In genomic region chr2:232529806-232530547, GRCh38 we compare ENCODE assay signal across 22 cellular contexts. TPM values are rescaled to one million over a fixed set of nuclear protein-coding genes. Genes with fewer than 3 reads are reported as not detected.
A peak's percentile ranks its signal among the peaks of the same experiment; 100 is the strongest.
DNase-seq lines count a peak whose midpoint lies in the region; ATAC-seq, FAIRE-seq and TF ChIP-seq lines count a peak whose summit lies in the region.
"Had no signal": no experiment of that assay in that cellular context is flagged by ENCODE, and none has a peak within 500 bp of the region (broad histone marks: within the 10 kb centered on the region; RNA-seq: fewer than 3 reads in every experiment).

No MANE protein-coding gene starts in this region.

- BruUV-seq in HepG2 (replicated peaks; lab: Mats Ljungman, UMichigan): no TSS peak

- 74% methylated on average over 9 of the region's 17 CpGs for whole genome bisulfite sequencing in right lobe of liver (ENCODE audit: insufficient coverage, low coverage, low lambda C conversion rate, missing lambda C conversion rate)
- WGBS in HepG2 (ENCODE audit: low lambda C conversion rate): 32% methylated on average over 17 of the region's 17 CpGs
- 84% methylated on average over 17 of the region's 17 CpGs for WGBS in right cardiac atrium
- WGBS in aorta, 2 donors: 90 to 92% methylated on average over 17 of the region's 17 CpGs

- CTCF ChIA-PET in HepG2 (lab: Yijun Ruan, JAX; ENCODE audit: low intra/inter-chr PET ratio, low total read pairs): no interaction called here

- H3K9me3 ChIP-seq in right lobe of liver (no peaks in the 10 kb centered on the region), HepG2 (ENCODE audit: low read length) (no peaks in the 10 kb centered on the region), right cardiac atrium (ENCODE audit: control insufficient read depth, low read length) (no peaks in the 10 kb centered on the region), osteoblast (ENCODE audit: low read depth, low read length) (no peaks in the 10 kb centered on the region), aorta (ENCODE audit: control insufficient read depth, low read length) (no peaks in the 10 kb centered on the region)
- H3K9me3 ChIP-seq: A549, Peyer's patch, SJCRH30 had no signal

- H3K4me1 ChIP-seq in right lobe of liver (peaks cover 0 to 3% (median 0%) of the 10 kb centered on the region in 4 donors), HepG2 (ENCODE audit: insufficient read depth, low read length) (peaks cover 24% of the 10 kb centered on the region), right cardiac atrium (ENCODE audit: control insufficient read depth, insufficient read depth, low read length) (no peaks in the 10 kb centered on the region), osteoblast (ENCODE audit: insufficient read depth, low read length) (no peaks in the 10 kb centered on the region), aorta (ENCODE audit: control insufficient read depth in 1 of 2, insufficient read depth in 2 of 2, low read length in 2 of 2) (no peaks in the 10 kb centered on the region)
- H3K4me1 ChIP-seq: Peyer's patch had no signal

- TF ChIP-seq POLR2A in right lobe of liver (IDR thresholded peaks at IDR 0.05) (no peak), HepG2 (IDR thresholded peaks at IDR 0.05; ENCODE audit: insufficient read depth in 1 of 2, low read depth in 2 of 2, low read length in 2 of 2) (no peak)

- H3K9ac ChIP-seq in HepG2 (ENCODE audit: insufficient read depth, low read depth, low read length): no peak overlapping the region

- H3K79me2 ChIP-seq in HepG2 (ENCODE audit: insufficient read depth, low read length) (no peaks in the 10 kb centered on the region), osteoblast (ENCODE audit: insufficient read depth, low read length) (no peaks in the 10 kb centered on the region)

- no peak overlapping the region for H3K27ac ChIP-seq in right lobe of liver
- no peak overlapping the region for H3K27ac ChIP-seq in HepG2 (ENCODE audit: extremely low read length, insufficient read depth, low read length)
- H3K27ac ChIP-seq in right cardiac atrium (ENCODE audit: low read length): no peak overlapping the region
- H3K27ac ChIP-seq in osteoblast (ENCODE audit: low read depth, low read length): no peak overlapping the region
- H3K27ac ChIP-seq in aorta (ENCODE audit: low read depth in 1 of 2, low read length in 2 of 2): no peak overlapping the region
- H3K27ac ChIP-seq: A549, C4-2B, Peyer's patch, SJCRH30 had no signal

- H4K20me1 ChIP-seq in HepG2 (ENCODE audit: insufficient read depth, low read length): no peaks in the 10 kb centered on the region
- H4K20me1 ChIP-seq in osteoblast (ENCODE audit: insufficient read depth, low read length): no peaks in the 10 kb centered on the region

- no peak for FAIRE-seq in HepG2 (lab: Jason Lieb, UNC)
- FAIRE-seq: A549, GM12892, GM18507 had no signal

- ATAC-seq in right lobe of liver (no peak), HepG2 (no peak), right cardiac atrium (no peak), aorta (ENCODE audit: low FRiP score) (no peak), HG03565 (IDR thresholded peaks at IDR 0.05; ENCODE audit: unreplicated experiment) (no peak)
- ATAC-seq: A549 had no signal

- no peaks in the 10 kb centered on the region for H3K27me3 ChIP-seq in right lobe of liver
- peaks cover 22 to 69% of the 10 kb centered on the region in 2 experiments; a peak in 4 of 5 replicates for H3K27me3 ChIP-seq in HepG2 (ENCODE audit: control insufficient read depth in 1 of 2, insufficient read depth in 2 of 2, low read length in 2 of 2)
- no peaks in the 10 kb centered on the region for H3K27me3 ChIP-seq in right cardiac atrium (ENCODE audit: control insufficient read depth, insufficient read depth)
- no peaks in the 10 kb centered on the region for H3K27me3 ChIP-seq in osteoblast (ENCODE audit: insufficient read depth, low read length)
- no peaks in the 10 kb centered on the region for H3K27me3 ChIP-seq in aorta (ENCODE audit: control insufficient read depth in 1 of 2, insufficient read depth in 2 of 2, low read length in 1 of 2)
- H3K27me3 ChIP-seq: Peyer's patch, SJCRH30 had no signal

- TF ChIP-seq CTCF in right lobe of liver (IDR thresholded peaks at IDR 0.05) (no peak), HepG2 (CRISPR knock-in tag; IDR thresholded peaks at IDR 0.05) (no peak), osteoblast (IDR thresholded peaks at IDR 0.05; ENCODE audit: extremely low read depth, low read depth, low read length) (no peak)

- peak in 2 of 3 donors; percentile 13 to 40 for DNase-seq in right lobe of liver
- no peak for DNase-seq in HepG2 (ENCODE audit: low spot score)
- peak in 2 of 3 donors; percentile 29 to 40 for DNase-seq in right cardiac atrium
- DNase-seq in osteoblast (ENCODE audit: insufficient read length, low spot score, missing footprints): peak; percentile 76
- peak; percentile 35 to 70 for DNase-seq in aorta
- no peak for DNase-seq in Ammon's horn (ENCODE audit: low spot score)
- DNase-seq in hepatic stellate cell (ENCODE audit: low spot score): no peak
- DNase-seq: DMS79; HFFc6; KBM-7; NCI-H1105 treated with DMSO at 0.1 percent for 48 hours; NCI-H1694; NK-92 treated with Interleukin-12 subunit alpha and Interleukin-12 subunit beta, amount 100 ng/mL, for 24 hours; SJCRH30 had no signal

- no peak overlapping the region for H2AFZ ChIP-seq in HepG2 (ENCODE audit: low read length)
- no peak overlapping the region for H2AFZ ChIP-seq in osteoblast (ENCODE audit: low read length)

- intact Hi-C loops in right lobe of liver (cut with DNase I): loop anchor here in 1 of 2 donors (10.0 kb wide), 2 partner anchors 95 to 625 kb away; no protein-coding TSS in a partner anchor
- intact Hi-C loops in HepG2 (cut with micrococcal nuclease; ENCODE audit: unreplicated experiment): loop anchor here (10.0 kb wide), 1 partner anchor 625 kb away; no protein-coding TSS in a partner anchor
- intact Hi-C loops in right cardiac atrium (cut with DNase I): loop anchor here in 3 of 4 donors (10.0 kb wide), 3 partner anchors 195 to 625 kb away; partner anchors contain the start of gene NPPC (in 1 of the 3)
- intact Hi-C loops in aorta (cut with DNase I): loop anchor here in 1 of 2 donors (10.0 kb wide), 1 partner anchor 625 kb away; no protein-coding TSS in a partner anchor

- POLR2A ChIA-PET in HepG2 (lab: Yijun Ruan, JAX): no interaction called here

- H3K4me2 ChIP-seq in HepG2 (ENCODE audit: low read depth, low read length): no peak overlapping the region
- no peak overlapping the region for H3K4me2 ChIP-seq in osteoblast (ENCODE audit: insufficient read depth, low read length)
- H3K4me2 ChIP-seq: A549 had no signal

- no peak for TF ChIP-seq RAD21 in HepG2 (CRISPR knock-in tag; IDR thresholded peaks at IDR 0.05)

- in situ Hi-C loops in HepG2 (cut with HindIII; ENCODE audit: extremely low pct_ligation_motif_present, low pct_unique_long_range_greater_than_20kb): no loop called here

- TF ChIP-seq EP300 in HepG2 (IDR thresholded peaks at IDR 0.05; ENCODE audit: low read depth in 2 of 2, low read length in 2 of 2) (no peak), HepG2 (CRISPR knock-in tag; IDR thresholded peaks at IDR 0.05; ENCODE audit: borderline replicate concordance) (no peak)

- H3K4me3 ChIP-seq in right lobe of liver (no peak overlapping the region), HepG2 (replicated peaks in 1 of 3; ENCODE audit: insufficient read depth in 1 of 3, low read depth in 2 of 3, low read length in 3 of 3) (no peak overlapping the region), right cardiac atrium (ENCODE audit: low read length) (no peak overlapping the region), osteoblast (ENCODE audit: insufficient read depth, low read length) (no peak overlapping the region), aorta (ENCODE audit: low read length in 2 of 2) (no peak overlapping the region)
- H3K4me3 ChIP-seq: A549, Peyer's patch, SJCRH30 had no signal

- no peaks in the 10 kb centered on the region for H3K36me3 ChIP-seq in right lobe of liver
- no peaks in the 10 kb centered on the region for H3K36me3 ChIP-seq in HepG2 (replicated peaks in 1 of 2; ENCODE audit: control insufficient read depth in 1 of 2, insufficient read depth in 2 of 2, low read length in 2 of 2)
- H3K36me3 ChIP-seq in osteoblast (ENCODE audit: insufficient read depth, low read length): no peaks in the 10 kb centered on the region
- no peaks in the 10 kb centered on the region for H3K36me3 ChIP-seq in aorta (ENCODE audit: control insufficient read depth in 1 of 2, insufficient read depth in 2 of 2, low read length in 1 of 2)
- H3K36me3 ChIP-seq: Peyer's patch had no signal

RNA-seq across cellular contexts. Expression of gene CHRND, which starts 4.0 kb away (rescaled TPM):
- total RNA-seq in right lobe of liver (not detected), HepG2 (2016; rRNA removed; fragmentation: Illumina TruSeq; extraction: Trizol) (0.10 TPM in 1 of 2 replicates, not detected in the other), right cardiac atrium (under 1 TPM in 1 of 4 donors, not detected in 3; 0.53 TPM), osteoblast (not detected in 2 replicates), aorta (not detected)
- not detected in 2 replicates for total RNA-seq in HepG2 (2016; cell fraction: cytosol; rRNA removed; fragmentation: Illumina TruSeq; extraction: Trizol; ENCODE audit: low read depth)
- not detected in 2 replicates for total RNA-seq in HepG2 (2016; cell fraction: insoluble cytoplasmic fraction; rRNA removed; fragmentation: Illumina TruSeq; extraction: Trizol)
- 0.07 and 0.25 TPM in 2 replicates for total RNA-seq in HepG2 (2016; cell fraction: membrane; rRNA removed; fragmentation: Illumina TruSeq; extraction: Trizol)
- not detected in 2 replicates for total RNA-seq in HepG2 (2016; cell fraction: nucleus; rRNA removed; fragmentation: Illumina TruSeq; extraction: Trizol)
- polyA plus RNA-seq in HepG2 (2011; rRNA removed) (0.13 and 0.18 TPM in 2 replicates), right cardiac atrium (0.09 TPM), aorta (not detected)
- 0.08 and 0.14 TPM in 2 replicates for polyA plus RNA-seq in HepG2 (2011; cell fraction: cytosol; rRNA removed)
- polyA plus RNA-seq in HepG2 (2011; cell fraction: nucleus; rRNA removed): 0.12 and 0.24 TPM in 2 replicates
- polyA plus RNA-seq in HepG2 (2012): 0.13 and 0.32 TPM in 2 replicates
- polyA plus RNA-seq in HepG2 (2016; cell fraction: cytosol; fragmentation: Illumina TruSeq; extraction: Trizol; ENCODE audit: low read depth): 0.10 and 0.12 TPM in 2 replicates
- not detected in 2 replicates for polyA plus RNA-seq in HepG2 (2016; cell fraction: insoluble cytoplasmic fraction; fragmentation: Illumina TruSeq; extraction: Trizol; ENCODE audit: low read depth)
- 0.11 and 0.52 TPM in 2 replicates for polyA plus RNA-seq in HepG2 (2016; cell fraction: membrane; fragmentation: Illumina TruSeq; extraction: Trizol; ENCODE audit: low read depth)
- 0.26 TPM in 1 of 2 replicates, not detected in the other for polyA plus RNA-seq in HepG2 (2016; cell fraction: nucleus; fragmentation: Illumina TruSeq; extraction: Trizol; ENCODE audit: insufficient read depth, low read depth)
- polyA minus RNA-seq in HepG2 (2011; rRNA and poly(A)+ RNA removed; ENCODE audit: low replicate concordance): 0.28 TPM in 1 of 2 replicates, not detected in the other
- polyA minus RNA-seq in HepG2 (2011; cell fraction: cytosol; rRNA and poly(A)+ RNA removed): not detected in 2 replicates
- not detected in 2 replicates for polyA minus RNA-seq in HepG2 (2011; cell fraction: nucleus; rRNA and poly(A)+ RNA removed)
- total RNA-seq: H7, HFFc6, Peyer's patch had no signal
- polyA plus RNA-seq: A549 had no signal

RNA-seq across cellular contexts. Expression of gene CHRNG, which starts 9.5 kb away (rescaled TPM):
- not detected for total RNA-seq in right lobe of liver
- total RNA-seq in HepG2 (2016; rRNA removed; fragmentation: Illumina TruSeq; extraction: Trizol): not detected in 2 replicates
- total RNA-seq in HepG2 (2016; cell fraction: cytosol; rRNA removed; fragmentation: Illumina TruSeq; extraction: Trizol; ENCODE audit: low read depth): not detected in 2 replicates
- not detected in 2 replicates for total RNA-seq in HepG2 (2016; cell fraction: insoluble cytoplasmic fraction; rRNA removed; fragmentation: Illumina TruSeq; extraction: Trizol)
- total RNA-seq in HepG2 (2016; cell fraction: membrane; rRNA removed; fragmentation: Illumina TruSeq; extraction: Trizol): not detected in 2 replicates
- not detected in 2 replicates for total RNA-seq in HepG2 (2016; cell fraction: nucleus; rRNA removed; fragmentation: Illumina TruSeq; extraction: Trizol)
- not detected in 2 replicates for polyA plus RNA-seq in HepG2 (2011; rRNA removed)
- not detected in 2 replicates for polyA plus RNA-seq in HepG2 (2011; cell fraction: cytosol; rRNA removed)
- not detected in 2 replicates for polyA plus RNA-seq in HepG2 (2011; cell fraction: nucleus; rRNA removed)
- polyA plus RNA-seq in HepG2 (2012): 0.05 and 0.21 TPM in 2 replicates
- not detected in 2 replicates for polyA plus RNA-seq in HepG2 (2016; cell fraction: cytosol; fragmentation: Illumina TruSeq; extraction: Trizol; ENCODE audit: low read depth)
- not detected in 2 replicates for polyA plus RNA-seq in HepG2 (2016; cell fraction: insoluble cytoplasmic fraction; fragmentation: Illumina TruSeq; extraction: Trizol; ENCODE audit: low read depth)
- not detected in 2 replicates for polyA plus RNA-seq in HepG2 (2016; cell fraction: membrane; fragmentation: Illumina TruSeq; extraction: Trizol; ENCODE audit: low read depth)
- not detected in 2 replicates for polyA plus RNA-seq in HepG2 (2016; cell fraction: nucleus; fragmentation: Illumina TruSeq; extraction: Trizol; ENCODE audit: insufficient read depth, low read depth)
- polyA minus RNA-seq in HepG2 (2011; rRNA and poly(A)+ RNA removed; ENCODE audit: low replicate concordance): not detected in 2 replicates
- polyA minus RNA-seq in HepG2 (2011; cell fraction: cytosol; rRNA and poly(A)+ RNA removed): not detected in 2 replicates
- not detected in 2 replicates for polyA minus RNA-seq in HepG2 (2011; cell fraction: nucleus; rRNA and poly(A)+ RNA removed)
- not detected for total RNA-seq in right cardiac atrium
- not detected for polyA plus RNA-seq in right cardiac atrium
- not detected in 2 replicates for total RNA-seq in osteoblast
- not detected for total RNA-seq in aorta
- not detected for polyA plus RNA-seq in aorta
- total RNA-seq: H7, HFFc6, NCI-H460, Peyer's patch had no signal
- polyA plus RNA-seq: A549 had no signal

RNA-seq across cellular contexts. Expression of gene PRSS56, which starts 9.8 kb away (rescaled TPM):
- total RNA-seq in right lobe of liver (under 1 TPM in 1 of 6 experiments, not detected in 5; 0.19 TPM), HepG2 (2016; rRNA removed; fragmentation: Illumina TruSeq; extraction: Trizol) (not detected in 2 replicates), right cardiac atrium (under 1 TPM in 1 of 4 donors, not detected in 3; 0.11 TPM), osteoblast (not detected in 2 replicates), aorta (not detected)
- not detected in 2 replicates for total RNA-seq in HepG2 (2016; cell fraction: cytosol; rRNA removed; fragmentation: Illumina TruSeq; extraction: Trizol; ENCODE audit: low read depth)
- 0.09 TPM in 1 of 2 replicates, not detected in the other for total RNA-seq in HepG2 (2016; cell fraction: insoluble cytoplasmic fraction; rRNA removed; fragmentation: Illumina TruSeq; extraction: Trizol)
- total RNA-seq in HepG2 (2016; cell fraction: membrane; rRNA removed; fragmentation: Illumina TruSeq; extraction: Trizol): not detected in 2 replicates
- not detected in 2 replicates for total RNA-seq in HepG2 (2016; cell fraction: nucleus; rRNA removed; fragmentation: Illumina TruSeq; extraction: Trizol)
- polyA plus RNA-seq in HepG2 (2011; rRNA removed) (not detected in 2 replicates), right cardiac atrium (0.05 TPM), aorta (not detected)
- polyA plus RNA-seq in HepG2 (2011; cell fraction: cytosol; rRNA removed): not detected in 2 replicates
- polyA plus RNA-seq in HepG2 (2011; cell fraction: nucleus; rRNA removed): not detected in 2 replicates
- not detected in 2 replicates for polyA plus RNA-seq in HepG2 (2012)
- not detected in 2 replicates for polyA plus RNA-seq in HepG2 (2016; cell fraction: cytosol; fragmentation: Illumina TruSeq; extraction: Trizol; ENCODE audit: low read depth)
- not detected in 2 replicates for polyA plus RNA-seq in HepG2 (2016; cell fraction: insoluble cytoplasmic fraction; fragmentation: Illumina TruSeq; extraction: Trizol; ENCODE audit: low read depth)
- not detected in 2 replicates for polyA plus RNA-seq in HepG2 (2016; cell fraction: membrane; fragmentation: Illumina TruSeq; extraction: Trizol; ENCODE audit: low read depth)
- polyA plus RNA-seq in HepG2 (2016; cell fraction: nucleus; fragmentation: Illumina TruSeq; extraction: Trizol; ENCODE audit: insufficient read depth, low read depth): not detected in 2 replicates
- polyA minus RNA-seq in HepG2 (2011; rRNA and poly(A)+ RNA removed; ENCODE audit: low replicate concordance): not detected in 2 replicates
- not detected in 2 replicates for polyA minus RNA-seq in HepG2 (2011; cell fraction: cytosol; rRNA and poly(A)+ RNA removed)
- not detected in 2 replicates for polyA minus RNA-seq in HepG2 (2011; cell fraction: nucleus; rRNA and poly(A)+ RNA removed)
- total RNA-seq: H7, HFFc6, NCI-H460, Peyer's patch had no signal
- polyA plus RNA-seq: A549 had no signal

RNA-seq across cellular contexts. Expression of gene TIGD1, which starts 20.4 kb away (rescaled TPM):
- total RNA-seq in right lobe of liver (1 to 10 TPM in 3 of 6 experiments, under 1 TPM in 3; 0.68 to 1.5 (median 1.0) TPM), HepG2 (2016; rRNA removed; fragmentation: Illumina TruSeq; extraction: Trizol) (4.3 and 9.5 TPM in 2 replicates), right cardiac atrium (1 to 10 TPM; 2.6 to 3.3 (median 3.2) TPM), osteoblast (5.8 and 6.8 TPM in 2 replicates), aorta (1 to 10 TPM; 2.3 to 3.3 TPM)
- total RNA-seq in HepG2 (2016; cell fraction: cytosol; rRNA removed; fragmentation: Illumina TruSeq; extraction: Trizol; ENCODE audit: low read depth): 2.2 and 3.3 TPM in 2 replicates
- total RNA-seq in HepG2 (2016; cell fraction: insoluble cytoplasmic fraction; rRNA removed; fragmentation: Illumina TruSeq; extraction: Trizol): 3.3 and 9.6 TPM in 2 replicates
- 3.5 and 3.7 TPM in 2 replicates for total RNA-seq in HepG2 (2016; cell fraction: membrane; rRNA removed; fragmentation: Illumina TruSeq; extraction: Trizol)
- total RNA-seq in HepG2 (2016; cell fraction: nucleus; rRNA removed; fragmentation: Illumina TruSeq; extraction: Trizol): 21.5 and 23.5 TPM in 2 replicates
- polyA plus RNA-seq in HepG2 (2011; rRNA removed) (3.5 and 4.1 TPM in 2 replicates), right cardiac atrium (1.9 TPM), aorta (1 to 10 TPM in 1 of 2 donors, under 1 TPM in 1; 0.50 to 1.8 TPM)
- 1.5 and 2.4 TPM in 2 replicates for polyA plus RNA-seq in HepG2 (2011; cell fraction: cytosol; rRNA removed)
- 9.8 and 13.9 TPM in 2 replicates for polyA plus RNA-seq in HepG2 (2011; cell fraction: nucleus; rRNA removed)
- polyA plus RNA-seq in HepG2 (2012): 3.0 and 5.2 TPM in 2 replicates
- polyA plus RNA-seq in HepG2 (2016; cell fraction: cytosol; fragmentation: Illumina TruSeq; extraction: Trizol; ENCODE audit: low read depth): 0.81 and 0.84 TPM in 2 replicates
- 2.8 and 3.7 TPM in 2 replicates for polyA plus RNA-seq in HepG2 (2016; cell fraction: insoluble cytoplasmic fraction; fragmentation: Illumina TruSeq; extraction: Trizol; ENCODE audit: low read depth)
- polyA plus RNA-seq in HepG2 (2016; cell fraction: membrane; fragmentation: Illumina TruSeq; extraction: Trizol; ENCODE audit: low read depth): 1.3 and 1.4 TPM in 2 replicates
- polyA plus RNA-seq in HepG2 (2016; cell fraction: nucleus; fragmentation: Illumina TruSeq; extraction: Trizol; ENCODE audit: insufficient read depth, low read depth): 10.9 and 11.9 TPM in 2 replicates
- polyA minus RNA-seq in HepG2 (2011; rRNA and poly(A)+ RNA removed; ENCODE audit: low replicate concordance): 4.3 and 8.7 TPM in 2 replicates
- 1.8 and 2.4 TPM in 2 replicates for polyA minus RNA-seq in HepG2 (2011; cell fraction: cytosol; rRNA and poly(A)+ RNA removed)
- polyA minus RNA-seq in HepG2 (2011; cell fraction: nucleus; rRNA and poly(A)+ RNA removed): 59.7 and 61.4 TPM in 2 replicates

RNA-seq across cellular contexts. Expression of gene EIF4E2, which starts 20.5 kb away (rescaled TPM):
- total RNA-seq in right lobe of liver: 10 to 100 TPM; 24.3 to 47.7 (median 42.0) TPM
- total RNA-seq in HepG2 (2016; rRNA removed; fragmentation: Illumina TruSeq; extraction: Trizol): 101 and 128 TPM in 2 replicates
- total RNA-seq in HepG2 (2016; cell fraction: cytosol; rRNA removed; fragmentation: Illumina TruSeq; extraction: Trizol; ENCODE audit: low read depth): 29.6 and 31.9 TPM in 2 replicates
- 108 and 125 TPM in 2 replicates for total RNA-seq in HepG2 (2016; cell fraction: insoluble cytoplasmic fraction; rRNA removed; fragmentation: Illumina TruSeq; extraction: Trizol)
- total RNA-seq in HepG2 (2016; cell fraction: membrane; rRNA removed; fragmentation: Illumina TruSeq; extraction: Trizol): 48.3 and 55.2 TPM in 2 replicates
- total RNA-seq in HepG2 (2016; cell fraction: nucleus; rRNA removed; fragmentation: Illumina TruSeq; extraction: Trizol): 54.3 and 63.2 TPM in 2 replicates
- polyA plus RNA-seq in HepG2 (2011; rRNA removed): 25.0 and 30.3 TPM in 2 replicates
- 27.2 and 34.2 TPM in 2 replicates for polyA plus RNA-seq in HepG2 (2011; cell fraction: cytosol; rRNA removed)
- 33.9 and 49.1 TPM in 2 replicates for polyA plus RNA-seq in HepG2 (2011; cell fraction: nucleus; rRNA removed)
- 68.3 and 79.6 TPM in 2 replicates for polyA plus RNA-seq in HepG2 (2012)
- polyA plus RNA-seq in HepG2 (2016; cell fraction: cytosol; fragmentation: Illumina TruSeq; extraction: Trizol; ENCODE audit: low read depth): 33.6 and 34.9 TPM in 2 replicates
- polyA plus RNA-seq in HepG2 (2016; cell fraction: insoluble cytoplasmic fraction; fragmentation: Illumina TruSeq; extraction: Trizol; ENCODE audit: low read depth): 140 and 153 TPM in 2 replicates
- 39.6 and 46.6 TPM in 2 replicates for polyA plus RNA-seq in HepG2 (2016; cell fraction: membrane; fragmentation: Illumina TruSeq; extraction: Trizol; ENCODE audit: low read depth)
- polyA plus RNA-seq in HepG2 (2016; cell fraction: nucleus; fragmentation: Illumina TruSeq; extraction: Trizol; ENCODE audit: insufficient read depth, low read depth): 78.2 and 79.4 TPM in 2 replicates
- 14.0 and 21.7 TPM in 2 replicates for polyA minus RNA-seq in HepG2 (2011; rRNA and poly(A)+ RNA removed; ENCODE audit: low replicate concordance)
- 12.3 and 14.2 TPM in 2 replicates for polyA minus RNA-seq in HepG2 (2011; cell fraction: cytosol; rRNA and poly(A)+ RNA removed)
- polyA minus RNA-seq in HepG2 (2011; cell fraction: nucleus; rRNA and poly(A)+ RNA removed): 73.8 and 82.7 TPM in 2 replicates
- total RNA-seq in right cardiac atrium: 10 to 100 TPM; 32.1 to 49.4 (median 45.9) TPM
- 32.3 TPM for polyA plus RNA-seq in right cardiac atrium
- total RNA-seq in osteoblast: 70.6 and 83.7 TPM in 2 replicates
- total RNA-seq in aorta: 10 to 100 TPM; 51.9 to 58.4 TPM
- polyA plus RNA-seq in aorta: 10 to 100 TPM; 43.9 to 60.7 TPM

Comparison
In these comparisons a context has a peak if more than half of its experiments do, and no peak if none do; other contexts are left out.
1. DNase-seq: peak in right lobe of liver (2 of 3), right cardiac atrium (2 of 3), osteoblast (single experiment) and aorta (2 of 2); none in HepG2 (single experiment), Ammon's horn (single experiment) and hepatic stellate cell (single experiment).